In genomic region chr13:53357582-53357981, GRCh38 we compare ENCODE assay signal across 29 cellular contexts.
A peak's percentile ranks its signal among the peaks of the same experiment; 100 is the strongest.
DNase-seq lines count a peak whose midpoint lies in the region; ATAC-seq and TF ChIP-seq lines count a peak whose summit lies in the region.
"Had no signal": no experiment of that assay in that cellular context is flagged by ENCODE, and none has a peak within 500 bp of the region (broad histone marks: within the 10 kb centered on the region; RNA-seq: fewer than 3 reads in every experiment).

No MANE protein-coding gene starts in this region.

- no peak for DNase-seq in GM19238 (ENCODE audit: insufficient read length, low spot score)
- no peak for DNase-seq in T-helper 1 cell
- DNase-seq in sigmoid colon: no peak
- DNase-seq: ACHN; activated CD4-positive, alpha-beta T cell treated with anti-CD3 and anti-CD28 coated beads for 1 hour; activated CD8-positive, alpha-beta memory T cell treated with anti-CD3 and anti-CD28 coated beads for 24 hours; activated effector memory CD4-positive, alpha-beta T cell treated with anti-CD3 and anti-CD28 coated beads, Interleukin-2, amount 50 U/mL, for 16 hours; activated T-cell treated with anti-CD3 and anti-CD28 coated beads for 4 hours; BE2C; CD8-positive, alpha-beta T cell; dorsolateral prefrontal cortex; esophagus squamous epithelium; foreskin keratinocyte; head of caudate nucleus; left ventricle myocardium superior; mesendoderm; NCI-H2107; NCI-H774; stimulated activated CD4-positive, alpha-beta T cell treated with anti-CD3 and anti-CD28 coated beads, Interleukin-1b, Interleukin-23, amount 100 ng/mL, for 48 hours; stomach had no signal

- ATAC-seq in GM18858 (IDR thresholded peaks at IDR 0.05; ENCODE audit: unreplicated experiment): peak; percentile 54
- ATAC-seq in GM21360 (IDR thresholded peaks at IDR 0.05; ENCODE audit: unreplicated experiment): peak; percentile 74
- ATAC-seq in HG02870 (IDR thresholded peaks at IDR 0.05; ENCODE audit: unreplicated experiment): peak; percentile 77
- peak; percentile 21 for ATAC-seq in activated T-helper 17 cell treated with anti-CD3 and anti-CD28 coated beads, Interleukin-2, amount 50 U/mL, for 72 hours (replicated peaks)
- ATAC-seq: CD8-positive, alpha-beta T cell; foreskin keratinocyte; left ventricle myocardium superior had no signal

- no peak overlapping the region for H3K27ac ChIP-seq in sigmoid colon
- H3K27ac ChIP-seq: breast epithelium, dorsolateral prefrontal cortex, esophagus squamous epithelium, foreskin keratinocyte, neural progenitor cell, parathyroid adenoma, stomach had no signal

- H3K27me3 Mint-ChIP-seq in activated T-helper 17 cell treated with anti-CD3 and anti-CD28 coated beads, Interleukin-2, amount 50 U/mL, for 72 hours: no peaks in the 10 kb centered on the region
- H3K27me3 Mint-ChIP-seq: activated naive CD8-positive, alpha-beta T cell had no signal

- TF ChIP-seq POLR2A in sigmoid colon (IDR thresholded peaks at IDR 0.05): no peak

- H3K4me3 ChIP-seq in sigmoid colon: no peak overlapping the region
- H3K4me3 ChIP-seq: breast epithelium, dorsolateral prefrontal cortex, esophagus squamous epithelium, HAP-1, neural progenitor cell, stomach had no signal

- H3K9me3 ChIP-seq in sigmoid colon: no peaks in the 10 kb centered on the region
- H3K9me3 ChIP-seq: BE2C, breast epithelium, esophagus squamous epithelium, HAP-1, stomach had no signal

- TF ChIP-seq CTCF in sigmoid colon (IDR thresholded peaks at IDR 0.05): no peak

- 70 to 78% methylated on average over 3 of the region's 3 CpGs for WGBS in sigmoid colon, 2 donors

- H3K9me3 Mint-ChIP-seq in activated T-helper 17 cell treated with anti-CD3 and anti-CD28 coated beads, Interleukin-2, amount 50 U/mL, for 72 hours: peaks cover 12% of the 10 kb centered on the region
- H3K9me3 Mint-ChIP-seq: neural progenitor cell had no signal

- no peaks in the 10 kb centered on the region for H3K4me1 Mint-ChIP-seq in activated T-helper 17 cell treated with anti-CD3 and anti-CD28 coated beads, Interleukin-2, amount 50 U/mL, for 72 hours
- H3K4me1 Mint-ChIP-seq: neural progenitor cell had no signal

- intact Hi-C loops in sigmoid colon (cut with DNase I): no loop called here

- H3K4me1 ChIP-seq in sigmoid colon: no peaks in the 10 kb centered on the region
- H3K4me1 ChIP-seq: BE2C, breast epithelium, esophagus squamous epithelium, foreskin keratinocyte, HAP-1, neural progenitor cell, parathyroid adenoma, stomach had no signal

- no peaks in the 10 kb centered on the region for H3K36me3 ChIP-seq in sigmoid colon
- H3K36me3 ChIP-seq: BE2C, breast epithelium, esophagus squamous epithelium, HAP-1, neural progenitor cell, stomach had no signal

- no peaks in the 10 kb centered on the region for H3K36me3 Mint-ChIP-seq in activated T-helper 17 cell treated with anti-CD3 and anti-CD28 coated beads, Interleukin-2, amount 50 U/mL, for 72 hours (ENCODE audit: low read depth)
- H3K36me3 Mint-ChIP-seq: activated naive CD8-positive, alpha-beta T cell; CD8-positive, alpha-beta T cell; neural progenitor cell had no signal

- H3K27me3 ChIP-seq in sigmoid colon: no peaks in the 10 kb centered on the region
- H3K27me3 ChIP-seq: BE2C, breast epithelium, dorsolateral prefrontal cortex, esophagus squamous epithelium, foreskin keratinocyte, neural progenitor cell, stomach had no signal

- no peak overlapping the region for H3K4me3 Mint-ChIP-seq in activated T-helper 17 cell treated with anti-CD3 and anti-CD28 coated beads, Interleukin-2, amount 50 U/mL, for 72 hours
- H3K4me3 Mint-ChIP-seq: activated naive CD8-positive, alpha-beta T cell; CD8-positive, alpha-beta T cell; neural progenitor cell had no signal

- TF ChIP-seq EP300 in sigmoid colon (IDR thresholded peaks at IDR 0.05): no peak

- no peak overlapping the region for H3K27ac Mint-ChIP-seq in activated T-helper 17 cell treated with anti-CD3 and anti-CD28 coated beads, Interleukin-2, amount 50 U/mL, for 72 hours
- H3K27ac Mint-ChIP-seq: activated naive CD8-positive, alpha-beta T cell; CD8-positive, alpha-beta T cell; neural progenitor cell had no signal

Comparison
In these comparisons a context has a peak if more than half of its experiments do, and no peak if none do; other contexts are left out.
1. ATAC-seq: peak in every context shown above with its lines; median percentile 77 in HG02870; 74 in GM21360; 54 in GM18858; 21 in activated T-helper 17 cell treated with anti-CD3 and anti-CD28 coated beads, Interleukin-2, amount 50 U/mL, for 72 hours.